8 cellular contexts compared by ENCODE assay signal in the genomic region with DNA sequence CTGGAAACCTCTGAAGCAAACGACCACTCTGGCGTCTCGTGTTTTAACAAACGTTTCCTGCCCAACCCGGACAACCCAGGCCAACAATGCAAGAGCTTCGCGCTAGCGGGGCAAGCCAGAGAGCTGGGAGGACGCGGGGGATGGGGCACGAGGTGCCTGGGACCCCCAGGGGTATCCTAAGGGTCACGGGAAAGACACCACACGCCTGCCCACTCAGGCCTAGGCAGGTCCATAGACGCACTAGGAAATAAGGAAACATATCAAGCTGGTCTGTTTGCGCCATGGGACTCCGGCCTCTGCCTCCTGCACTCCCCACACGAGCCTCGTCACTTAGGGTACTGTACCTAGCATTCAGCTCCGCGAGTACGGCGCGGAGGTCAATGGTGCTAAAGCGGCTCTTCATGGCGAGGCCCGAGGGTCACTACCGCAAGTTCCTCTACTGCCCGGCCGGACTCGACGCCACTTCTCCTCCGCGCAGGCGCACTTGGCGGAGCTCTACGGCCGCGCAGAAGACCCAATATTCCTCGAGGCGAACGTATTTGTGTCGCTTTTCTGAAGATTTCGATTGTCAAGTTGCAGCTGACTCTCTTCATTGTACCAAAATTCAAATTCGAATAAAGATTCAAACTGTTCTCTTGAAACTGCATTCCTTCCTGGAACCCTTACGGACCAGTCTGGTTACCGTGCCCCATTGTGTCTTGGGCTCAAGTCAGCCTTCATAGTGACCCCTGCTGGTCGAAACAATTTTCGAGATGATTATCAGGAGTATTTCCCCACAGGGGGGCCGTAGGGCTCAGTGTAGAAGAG. TPM values are rescaled to one million over a fixed set of nuclear protein-coding genes. Genes with fewer than 3 reads are reported as not detected.
DNase-seq lines count a peak whose midpoint lies in the region; FAIRE-seq and TF ChIP-seq lines count a peak whose summit lies in the region.

TSS of gene NEMF (minus strand) at position 438 of the 807 bp plus-strand sequence. CDS start at position 403, 35 bp downstream.

- H3K4me1 ChIP-seq in Loucy (ENCODE audit: insufficient read depth, low read length, poor library complexity, severe bottlenecking) (peaks cover 30% of the 10 kb centered on the region), neutrophil (ENCODE audit: control insufficient read depth in 1 of 2, insufficient read depth in 1 of 2, low read depth in 1 of 2, low read length in 1 of 2) (peaks cover 23 to 25% of the 10 kb centered on the region in 2 experiments)

- TF ChIP-seq CTCF in Loucy (conservative IDR thresholded peaks at IDR 0.05; ENCODE audit: low read length) (peak; percentile 98), neutrophil (IDR thresholded peaks at IDR 0.05) (peak; percentile 71)

- H3K9ac ChIP-seq in Loucy (ENCODE audit: low read depth, low read length, poor library complexity, severe bottlenecking), result peak within 1 kb of the TSS; percentile 90

- peaks cover 41% of the 10 kb centered on the region for H3K79me2 ChIP-seq in Loucy (ENCODE audit: insufficient read depth, low read length)

- H3K9me3 ChIP-seq in Loucy (ENCODE audit: insufficient read depth, low read depth, low read length) (no peaks in the 10 kb centered on the region), neutrophil (no peaks in the 10 kb centered on the region)

- no peaks in the 10 kb centered on the region for H3F3A ChIP-seq in Loucy (ENCODE audit: low read depth)

- H3K36me3 ChIP-seq in H7 (replicated peaks; ENCODE audit: control insufficient read depth, insufficient read depth, low read length) (peaks cover 4% of the 10 kb centered on the region), Loucy (ENCODE audit: insufficient read depth, low read length) (peaks cover 4% of the 10 kb centered on the region; the same call in 1 of the 2 replicates), neutrophil (peaks cover 24% of the 10 kb centered on the region)

- FAIRE-seq in G401.6 (lab: Jason Lieb, UNC), result peak; percentile 34

- H3K27me3 ChIP-seq in H7 (ENCODE audit: control insufficient read depth, insufficient read depth, low read length), result no peaks in the 10 kb centered on the region
- no peaks in the 10 kb centered on the region for H3K27me3 ChIP-seq in Loucy (ENCODE audit: insufficient read depth, low read length, poor library complexity, severe bottlenecking)
- H3K27me3 ChIP-seq in neutrophil, result no peaks in the 10 kb centered on the region

- H2AFZ ChIP-seq in Loucy (ENCODE audit: low read length), result peak within 1 kb of the TSS; percentile 98

- peak; percentile 80 for DNase-seq in H7
- DNase-seq in SHP77 treated with DMSO at 0.1 percent for 48 hours (lab: John Stamatoyannopoulos, UW), result peak; percentile 86
- DNase-seq in activated gamma-delta T cell treated with anti-CD3 and anti-CD28 coated beads, Interleukin-2, amount 50 U/mL, for 16 hours (ENCODE audit: low read depth), result peak; percentile 79
- peak; percentile 92 for DNase-seq in foreskin melanocyte
- DNase-seq in superior temporal gyrus (ENCODE audit: extremely low spot score), result peak; percentile 99

- peak within 1 kb of the TSS; percentile 89 for H3K27ac ChIP-seq in neutrophil

- H3K4me3 ChIP-seq in H7 (ENCODE audit: insufficient read depth, low read depth, low read length) (peak within 1 kb of the TSS; percentile 99), Loucy (ENCODE audit: low read length, poor library complexity, severe bottlenecking) (peak within 1 kb of the TSS; percentile 90), neutrophil (ENCODE audit: low read depth in 1 of 2, low read length in 1 of 2) (peak within 1 kb of the TSS; percentile 67 to 90)

- H3K9me2 ChIP-seq in Loucy (replicated peaks; ENCODE audit: low read depth, low read length), result no peaks in the 10 kb centered on the region

- H3K4me2 ChIP-seq in Loucy (ENCODE audit: low read depth, low read length, poor library complexity, severe bottlenecking), result peak within 1 kb of the TSS; percentile 77

- H4K20me1 ChIP-seq in Loucy (ENCODE audit: insufficient read depth, low read length, poor library complexity, severe bottlenecking), result peaks cover 32% of the 10 kb centered on the region

RNA-seq across cellular contexts. Expression of gene NEMF, which starts in this region (rescaled TPM):
- 35.8 and 40.0 TPM in 2 replicates for total RNA-seq in H7 (2014; rRNA removed; shearing (Covaris generic))

Comparison
In these comparisons a context has a peak if more than half of its experiments do, and no peak if none do; other contexts are left out.
1. Peak in every context shown above with its lines: DNase-seq, H3K4me3 ChIP-seq and H3K27ac ChIP-seq.